Comparison of ENCODE assay signal across 8 cellular contexts in the genomic region with DNA sequence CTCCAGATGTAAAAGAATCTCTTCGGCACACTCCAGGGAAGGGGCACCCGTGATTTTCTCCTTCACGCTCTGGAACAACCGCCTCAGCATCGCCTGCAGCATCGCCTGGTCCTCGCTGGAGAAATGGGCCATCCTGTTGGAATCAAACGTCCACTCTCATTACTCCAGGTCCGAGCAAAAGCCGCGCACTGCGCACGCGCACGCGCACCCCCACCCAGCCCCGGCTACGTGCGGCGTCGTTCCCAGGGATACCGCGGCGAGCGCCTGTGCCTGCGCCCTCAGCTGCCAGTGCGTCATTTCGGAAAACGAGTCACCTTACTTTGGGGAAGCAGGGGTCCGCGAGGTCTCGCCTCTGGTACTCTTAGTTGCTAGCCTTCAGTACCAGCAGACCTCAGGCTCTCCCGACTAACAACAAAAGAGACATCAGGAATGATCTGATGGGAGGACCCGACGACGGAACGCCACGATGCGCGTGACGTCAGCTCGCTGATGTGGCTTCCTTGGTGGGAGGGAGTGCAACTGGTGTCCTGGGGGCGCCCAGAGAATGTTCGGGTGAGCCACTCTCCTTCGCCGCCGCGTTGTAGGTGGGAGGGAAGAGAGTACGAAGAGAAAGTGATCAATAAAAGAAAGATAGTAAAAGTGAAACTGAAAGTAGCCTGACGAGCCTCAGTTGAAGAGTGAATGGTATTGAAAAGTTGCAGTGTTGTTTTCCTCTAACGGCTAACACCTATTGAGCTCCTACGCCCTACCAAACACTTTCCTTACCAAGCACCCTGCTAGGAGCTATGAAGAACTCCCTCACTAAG. TPM values are rescaled to one million over a fixed set of nuclear protein-coding genes. Genes with fewer than 3 reads are reported as not detected.
DNase-seq lines count a peak whose midpoint lies in the region; ATAC-seq and TF ChIP-seq lines count a peak whose summit lies in the region.

A gene with protein sequence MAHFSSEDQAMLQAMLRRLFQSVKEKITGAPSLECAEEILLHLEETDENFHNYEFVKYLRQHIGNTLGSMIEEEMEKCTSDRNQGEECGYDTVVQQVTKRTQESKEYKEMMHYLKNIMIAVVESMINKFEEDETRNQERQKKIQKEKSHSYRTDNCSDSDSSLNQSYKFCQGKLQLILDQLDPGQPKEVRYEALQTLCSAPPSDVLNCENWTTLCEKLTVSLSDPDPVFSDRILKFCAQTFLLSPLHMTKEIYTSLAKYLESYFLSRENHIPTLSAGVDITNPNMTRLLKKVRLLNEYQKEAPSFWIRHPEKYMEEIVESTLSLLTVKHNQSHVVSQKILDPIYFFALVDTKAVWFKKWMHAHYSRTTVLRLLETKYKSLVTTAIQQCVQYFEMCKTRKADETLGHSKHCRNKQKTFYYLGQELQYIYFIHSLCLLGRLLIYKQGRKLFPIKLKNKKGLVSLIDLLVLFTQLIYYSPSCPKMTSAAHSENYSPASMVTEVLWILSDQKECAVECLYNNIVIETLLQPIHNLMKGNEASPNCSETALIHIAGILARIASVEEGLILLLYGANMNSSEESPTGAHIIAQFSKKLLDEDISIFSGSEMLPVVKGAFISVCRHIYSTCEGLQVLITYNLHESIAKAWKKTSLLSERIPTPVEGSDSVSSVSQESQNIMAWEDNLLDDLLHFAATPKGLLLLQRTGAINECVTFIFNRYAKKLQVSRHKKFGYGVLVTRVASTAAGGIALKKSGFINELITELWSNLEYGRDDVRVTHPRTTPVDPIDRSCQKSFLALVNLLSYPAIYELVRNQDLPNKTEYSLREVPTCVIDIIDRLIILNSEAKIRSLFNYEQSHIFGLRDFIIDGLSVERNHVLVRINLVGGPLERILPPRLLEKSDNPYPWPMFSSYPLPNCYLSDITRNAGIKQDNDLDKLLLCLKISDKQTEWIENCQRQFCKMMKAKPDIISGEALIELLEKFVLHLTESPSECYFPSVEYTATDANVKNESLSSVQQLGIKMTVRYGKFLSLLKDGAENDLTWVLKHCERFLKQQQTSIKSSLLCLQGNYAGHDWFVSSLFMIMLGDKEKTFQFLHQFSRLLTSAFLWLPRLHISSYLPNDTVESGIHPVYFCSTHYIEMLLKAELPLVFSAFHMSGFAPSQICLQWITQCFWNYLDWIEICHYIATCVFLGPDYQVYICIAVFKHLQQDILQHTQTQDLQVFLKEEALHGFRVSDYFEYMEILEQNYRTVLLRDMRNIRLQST (minus strand): TSS at position 182 of the 806 bp plus-strand sequence. CDS start 50 bp downstream, at position 132.

- H3K79me2 ChIP-seq in OCI-LY7 (ENCODE audit: insufficient read depth, low read depth, low read length) = no peaks in the 10 kb centered on the region

- TF ChIP-seq CTCF in OCI-LY7 (conservative IDR thresholded peaks at IDR 0.05; ENCODE audit: low read length) (no peak), epithelial cell of esophagus (IDR thresholded peaks at IDR 0.05; ENCODE audit: insufficient read depth, low read depth, low read length, missing control alignments) (no peak)

- no peaks in the 10 kb centered on the region for H3K9me2 ChIP-seq in OCI-LY7 (ENCODE audit: insufficient read depth, low read length)

- no TSS peak for BruUV-seq in OCI-LY7 (replicated peaks; lab: Mats Ljungman, UMichigan)

- H3K4me2 ChIP-seq in OCI-LY7 (ENCODE audit: low read length) = peak within 1 kb of the TSS; percentile 73

- DNase-seq in DMS 273 treated with DMSO at 0.1 percent for 48 hours (lab: John Stamatoyannopoulos, UW) = peak; percentile 63
- DNase-seq in HuH-7.5 (ENCODE audit: low spot score) = peak; percentile 78
- peak; percentile 77 for DNase-seq in OCI-LY7 (ENCODE audit: low spot score)
- DNase-seq in activated T-cell treated with anti-CD3 and anti-CD28 coated beads for 24 hours (ENCODE audit: low read depth) = peak; percentile 80
- peak; percentile 90 for DNase-seq in epithelial cell of esophagus (ENCODE audit: low read depth)
- peak; percentile 84 for DNase-seq in middle frontal gyrus (ENCODE audit: extremely low spot score, low spot score)
- DNase-seq in stimulated activated CD8-positive, alpha-beta memory T cell treated with anti-CD3 and anti-CD28 coated beads, Interleukin-2, amount 100 ng/mL, for 1 hour (ENCODE audit: low read depth in 2 of 2) = peak; percentile 73 to 78

- H4K20me1 ChIP-seq in OCI-LY7 (ENCODE audit: insufficient read depth, low read length) = no peaks in the 10 kb centered on the region

- peaks cover 3% of the 10 kb centered on the region for H3K4me1 ChIP-seq in OCI-LY7 (ENCODE audit: insufficient read depth, low read length, poor library complexity, severe bottlenecking)

- peak; percentile 96 for ATAC-seq in GM21528 (IDR thresholded peaks at IDR 0.05; ENCODE audit: low FRiP score, unreplicated experiment)

- no peaks in the 10 kb centered on the region for H3K9me3 ChIP-seq in OCI-LY7 (ENCODE audit: low read length)

- no peaks in the 10 kb centered on the region for H3K36me3 ChIP-seq in OCI-LY7 (ENCODE audit: insufficient read depth, low read length)

- POLR2A ChIA-PET in OCI-LY7 (lab: Charles Lee) = interaction anchor here (0.6 to 1.3 kb wide), 4 partner anchors 9 to 28 kb away, joined by 3 read pairs; no protein-coding TSS in a partner anchor

- peak within 1 kb of the TSS; percentile 34 for H3K27ac ChIP-seq in OCI-LY7 (ENCODE audit: low read depth, low read length, poor library complexity, severe bottlenecking)

- intact Hi-C loops in OCI-LY7 (cut with micrococcal nuclease; ENCODE audit: unreplicated experiment) = no loop called here

- CTCF ChIA-PET in OCI-LY7 (lab: Charles Lee; ENCODE audit: unreplicated experiment) = no interaction called here

- H2AFZ ChIP-seq in OCI-LY7 (ENCODE audit: low read length) = peak within 1 kb of the TSS; percentile 97

- H3K4me3 ChIP-seq in OCI-LY7 (ENCODE audit: low read depth, low read length, poor library complexity, severe bottlenecking) (peak within 1 kb of the TSS; percentile 79), epithelial cell of esophagus (ENCODE audit: low read length) (peak within 1 kb of the TSS; percentile 66)

RNA-seq across cellular contexts. Expression of the gene that starts here (rescaled TPM):
- 3.8 and 6.3 TPM in 2 replicates for total RNA-seq in OCI-LY7 (2014; rRNA removed; shearing (Covaris generic))
- 5.1 and 7.5 TPM in 2 replicates for total RNA-seq in OCI-LY7 (2022)

Comparison
In these comparisons a context has a peak if more than half of its experiments do, and no peak if none do; other contexts are left out.
1. Peak in every context shown above with its lines: DNase-seq, ATAC-seq, H3K4me3 ChIP-seq and H3K27ac ChIP-seq.